27 cellular contexts compared by ENCODE assay signal in the genomic region with DNA sequence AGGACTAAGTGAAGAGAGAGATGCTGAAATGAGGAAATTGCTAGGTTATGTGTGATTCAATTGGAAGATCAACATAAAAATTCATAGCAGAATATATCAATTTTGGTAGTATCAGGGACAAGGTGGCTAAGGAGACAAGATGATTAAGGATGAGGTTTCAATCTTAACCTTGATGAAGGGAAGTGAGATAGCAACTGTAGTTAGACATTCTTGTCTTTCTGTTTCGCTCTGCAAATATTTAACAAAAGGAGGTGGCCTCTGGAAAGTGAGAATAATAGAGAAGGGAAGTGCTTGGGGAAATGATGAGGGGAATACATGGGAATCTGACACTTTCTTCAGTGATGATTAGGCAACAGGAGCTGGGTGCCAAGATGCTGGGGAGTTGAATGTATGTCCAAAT.
"Had no signal": no experiment of that assay in that cellular context is flagged by ENCODE, and none has a peak within 500 bp of the region (broad histone marks: within the 10 kb centered on the region; RNA-seq: fewer than 3 reads in every experiment).

No MANE protein-coding gene starts in this region.

- H3K9me3 ChIP-seq: ovary, psoas muscle, right lobe of liver, sigmoid colon, stomach, thoracic aorta, thyroid gland, tibial nerve, upper lobe of left lung, vagina had no signal

- H3K36me3 Mint-ChIP-seq: neural progenitor cell; stimulated activated effector memory CD8-positive, alpha-beta T cell treated with anti-CD3 and anti-CD28 coated beads, Interleukin-12 subunit alpha, Interleukin-12 subunit beta, amount 100 ng/mL, for 72 hours; stimulated activated naive B cell treated with anti-CD40 and anti-IgM and Interleukin-4, amounts not matched to agents 10 μg/mL and 1 μg/mL and 100 μg/mL, for 72 hours had no signal

- H3K27me3 Mint-ChIP-seq: progenitor cell of endocrine pancreas; stimulated activated naive B cell treated with anti-CD40 and anti-IgM and Interleukin-4, amounts not matched to agents 10 μg/mL and 1 μg/mL and 100 μg/mL, for 72 hours; stimulated activated naive CD8-positive, alpha-beta T cell treated with anti-CD3 and anti-CD28 coated beads, Interleukin-15, Interleukin-2, amounts not matched to agents 100 ng/mL and 50 ng/mL, for 24 hours had no signal

- H3K4me2 ChIP-seq: neural progenitor cell had no signal

- H2AFZ ChIP-seq: neural progenitor cell, parathyroid adenoma had no signal

- H3K9ac ChIP-seq: neural progenitor cell, parathyroid adenoma had no signal

- ATAC-seq: psoas muscle; right cardiac atrium; right lobe of liver; stimulated activated effector memory CD8-positive, alpha-beta T cell treated with anti-CD3 and anti-CD28 coated beads, Interleukin-12 subunit alpha, Interleukin-12 subunit beta, amount 100 ng/mL, for 72 hours; stimulated activated naive B cell treated with anti-CD40 and anti-IgM and Interleukin-4, amounts not matched to agents 10 μg/mL and 1 μg/mL and 100 μg/mL, for 72 hours had no signal

- H3K36me3 ChIP-seq: neural progenitor cell, ovary, right lobe of liver, sigmoid colon, stomach, thoracic aorta, thyroid gland, tibial nerve, upper lobe of left lung, vagina had no signal

- H3K79me2 ChIP-seq: parathyroid adenoma had no signal

- H3K4me1 Mint-ChIP-seq: nephron; stimulated activated effector memory CD8-positive, alpha-beta T cell treated with anti-CD3 and anti-CD28 coated beads, Interleukin-12 subunit alpha, Interleukin-12 subunit beta, amount 100 ng/mL, for 72 hours; stimulated activated naive B cell treated with anti-CD40 and anti-IgM and Interleukin-4, amounts not matched to agents 10 μg/mL and 1 μg/mL and 100 μg/mL, for 72 hours had no signal

- H3K27ac Mint-ChIP-seq: nephron; neural progenitor cell; progenitor cell of endocrine pancreas; stimulated activated effector memory CD8-positive, alpha-beta T cell treated with anti-CD3 and anti-CD28 coated beads, Interleukin-12 subunit alpha, Interleukin-12 subunit beta, amount 100 ng/mL, for 72 hours; stimulated activated naive B cell treated with anti-CD40 and anti-IgM and Interleukin-4, amounts not matched to agents 10 μg/mL and 1 μg/mL and 100 μg/mL, for 72 hours; stimulated activated naive CD8-positive, alpha-beta T cell treated with anti-CD3 and anti-CD28 coated beads, Interleukin-15, Interleukin-2, amounts not matched to agents 100 ng/mL and 50 ng/mL, for 24 hours had no signal

- H3K27ac ChIP-seq: neural progenitor cell, ovary, parathyroid adenoma, psoas muscle, right lobe of liver, sigmoid colon, stomach, thoracic aorta, thyroid gland, tibial nerve, upper lobe of left lung, vagina had no signal

- H3K4me3 ChIP-seq: neural progenitor cell, ovary, psoas muscle, right lobe of liver, sigmoid colon, stomach, thoracic aorta, thyroid gland, tibial nerve, upper lobe of left lung, vagina had no signal

- DNase-seq: occipital lobe; ovary; posterior cingulate gyrus; psoas muscle; right cardiac atrium; right lobe of liver; sigmoid colon; small intestine; stimulated activated CD4-positive, alpha-beta T cell treated with anti-CD3 and anti-CD28 coated beads, Interleukin-15, amount 100 ng/mL, for 24 hours; stimulated activated CD4-positive, alpha-beta T cell treated with anti-CD3 and anti-CD28 coated beads, Interleukin-2, amount 100 ng/mL, for 24 hours; stimulated activated CD4-positive, alpha-beta T cell treated with anti-CD3 and anti-CD28 coated beads, Interleukin-2, amount 100 ng/mL, for 48 hours; stimulated activated CD4-positive, alpha-beta T cell treated with anti-CD3 and anti-CD28 coated beads, Interleukin-4, amount 100 ng/mL, for 24 hours; stimulated activated naive B cell treated with anti-CD40 and anti-IgM and Interleukin-4, amounts not matched to agents 10 μg/mL and 1 μg/mL and 100 μg/mL, for 72 hours; stimulated activated naive CD4-positive, alpha-beta T cell treated with Interleukin-2 at 50 U/mL for 16 hours; stomach; thyroid gland; trophoblast cell; upper lobe of left lung had no signal

- H3K27me3 ChIP-seq: neural progenitor cell, right lobe of liver, sigmoid colon, stomach, thyroid gland, tibial nerve, upper lobe of left lung, vagina had no signal

- H3K4me1 ChIP-seq: neural progenitor cell, parathyroid adenoma, psoas muscle, right lobe of liver, sigmoid colon, stomach, thyroid gland, tibial nerve, upper lobe of left lung, vagina had no signal

- H3K4me3 Mint-ChIP-seq: nephron; neural progenitor cell; stimulated activated effector memory CD8-positive, alpha-beta T cell treated with anti-CD3 and anti-CD28 coated beads, Interleukin-12 subunit alpha, Interleukin-12 subunit beta, amount 100 ng/mL, for 72 hours; stimulated activated naive B cell treated with anti-CD40 and anti-IgM and Interleukin-4, amounts not matched to agents 10 μg/mL and 1 μg/mL and 100 μg/mL, for 72 hours; stimulated activated naive CD8-positive, alpha-beta T cell treated with anti-CD3 and anti-CD28 coated beads, Interleukin-15, Interleukin-2, amounts not matched to agents 100 ng/mL and 50 ng/mL, for 24 hours had no signal

- H3K9me3 Mint-ChIP-seq: stimulated activated effector memory CD8-positive, alpha-beta T cell treated with anti-CD3 and anti-CD28 coated beads, Interleukin-12 subunit alpha, Interleukin-12 subunit beta, amount 100 ng/mL, for 72 hours; stimulated activated naive CD8-positive, alpha-beta T cell treated with anti-CD3 and anti-CD28 coated beads, Interleukin-15, Interleukin-2, amounts not matched to agents 100 ng/mL and 50 ng/mL, for 24 hours had no signal
